In genomic region chr5:73496984-73497457, GRCh38 we compare ENCODE assay signal across 1 cellular context.
TF ChIP-seq lines count a peak whose summit lies in the region.

No MANE protein-coding gene starts in this region.

TF ChIP-seq in K562, 482 proteins besides CTCF, POLR2A, EP300 and RAD21 (continued from another document and continues in another):
- no peak for TF ChIP-seq ZNF518B (CRISPR knock-in tag; IDR thresholded peaks at IDR 0.05)
- TF ChIP-seq, protein P1, sequence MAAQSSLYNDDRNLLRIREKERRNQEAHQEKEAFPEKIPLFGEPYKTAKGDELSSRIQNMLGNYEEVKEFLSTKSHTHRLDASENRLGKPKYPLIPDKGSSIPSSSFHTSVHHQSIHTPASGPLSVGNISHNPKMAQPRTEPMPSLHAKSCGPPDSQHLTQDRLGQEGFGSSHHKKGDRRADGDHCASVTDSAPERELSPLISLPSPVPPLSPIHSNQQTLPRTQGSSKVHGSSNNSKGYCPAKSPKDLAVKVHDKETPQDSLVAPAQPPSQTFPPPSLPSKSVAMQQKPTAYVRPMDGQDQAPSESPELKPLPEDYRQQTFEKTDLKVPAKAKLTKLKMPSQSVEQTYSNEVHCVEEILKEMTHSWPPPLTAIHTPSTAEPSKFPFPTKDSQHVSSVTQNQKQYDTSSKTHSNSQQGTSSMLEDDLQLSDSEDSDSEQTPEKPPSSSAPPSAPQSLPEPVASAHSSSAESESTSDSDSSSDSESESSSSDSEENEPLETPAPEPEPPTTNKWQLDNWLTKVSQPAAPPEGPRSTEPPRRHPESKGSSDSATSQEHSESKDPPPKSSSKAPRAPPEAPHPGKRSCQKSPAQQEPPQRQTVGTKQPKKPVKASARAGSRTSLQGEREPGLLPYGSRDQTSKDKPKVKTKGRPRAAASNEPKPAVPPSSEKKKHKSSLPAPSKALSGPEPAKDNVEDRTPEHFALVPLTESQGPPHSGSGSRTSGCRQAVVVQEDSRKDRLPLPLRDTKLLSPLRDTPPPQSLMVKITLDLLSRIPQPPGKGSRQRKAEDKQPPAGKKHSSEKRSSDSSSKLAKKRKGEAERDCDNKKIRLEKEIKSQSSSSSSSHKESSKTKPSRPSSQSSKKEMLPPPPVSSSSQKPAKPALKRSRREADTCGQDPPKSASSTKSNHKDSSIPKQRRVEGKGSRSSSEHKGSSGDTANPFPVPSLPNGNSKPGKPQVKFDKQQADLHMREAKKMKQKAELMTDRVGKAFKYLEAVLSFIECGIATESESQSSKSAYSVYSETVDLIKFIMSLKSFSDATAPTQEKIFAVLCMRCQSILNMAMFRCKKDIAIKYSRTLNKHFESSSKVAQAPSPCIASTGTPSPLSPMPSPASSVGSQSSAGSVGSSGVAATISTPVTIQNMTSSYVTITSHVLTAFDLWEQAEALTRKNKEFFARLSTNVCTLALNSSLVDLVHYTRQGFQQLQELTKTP (IDR thresholded peaks at IDR 0.05; ENCODE audit: low read depth in 1 of 2, partially characterized antibody in 2 of 2) = peak in 1 of 2 experiments; percentile 43
- no peak for TF ChIP-seq HDGF (IDR thresholded peaks at IDR 0.05)
- 0 out of 2 replicates have a peak, but pooled peaks have one; percentile 27 for TF ChIP-seq HCFC1 (IDR thresholded peaks at IDR 0.05; ENCODE audit: low read depth, low read length)
- TF ChIP-seq FOXM1 (IDR thresholded peaks at IDR 0.05; ENCODE audit: low read depth) = 0 out of 2 replicates have a peak, but pooled peaks have one; percentile 9
- TF ChIP-seq FOXM1 (CRISPR knock-in tag; IDR thresholded peaks at IDR 0.05; ENCODE audit: low read depth) = no peak
- TF ChIP-seq BCOR (IDR thresholded peaks at IDR 0.05) = no peak; the same call in 1 of the 2 replicates
- TF ChIP-seq, protein P2, sequence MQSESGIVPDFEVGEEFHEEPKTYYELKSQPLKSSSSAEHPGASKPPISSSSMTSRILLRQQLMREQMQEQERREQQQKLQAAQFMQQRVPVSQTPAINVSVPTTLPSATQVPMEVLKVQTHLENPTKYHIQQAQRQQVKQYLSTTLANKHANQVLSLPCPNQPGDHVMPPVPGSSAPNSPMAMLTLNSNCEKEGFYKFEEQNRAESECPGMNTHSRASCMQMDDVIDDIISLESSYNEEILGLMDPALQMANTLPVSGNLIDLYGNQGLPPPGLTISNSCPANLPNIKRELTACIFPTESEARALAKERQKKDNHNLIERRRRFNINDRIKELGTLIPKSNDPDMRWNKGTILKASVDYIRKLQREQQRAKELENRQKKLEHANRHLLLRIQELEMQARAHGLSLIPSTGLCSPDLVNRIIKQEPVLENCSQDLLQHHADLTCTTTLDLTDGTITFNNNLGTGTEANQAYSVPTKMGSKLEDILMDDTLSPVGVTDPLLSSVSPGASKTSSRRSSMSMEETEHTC (IDR thresholded peaks at IDR 0.05) = 0 out of 2 replicates have a peak, but pooled peaks have one; percentile 14
- TF ChIP-seq KDM1A (IDR thresholded peaks at IDR 0.05) = no peak
- TF ChIP-seq, protein P3, sequence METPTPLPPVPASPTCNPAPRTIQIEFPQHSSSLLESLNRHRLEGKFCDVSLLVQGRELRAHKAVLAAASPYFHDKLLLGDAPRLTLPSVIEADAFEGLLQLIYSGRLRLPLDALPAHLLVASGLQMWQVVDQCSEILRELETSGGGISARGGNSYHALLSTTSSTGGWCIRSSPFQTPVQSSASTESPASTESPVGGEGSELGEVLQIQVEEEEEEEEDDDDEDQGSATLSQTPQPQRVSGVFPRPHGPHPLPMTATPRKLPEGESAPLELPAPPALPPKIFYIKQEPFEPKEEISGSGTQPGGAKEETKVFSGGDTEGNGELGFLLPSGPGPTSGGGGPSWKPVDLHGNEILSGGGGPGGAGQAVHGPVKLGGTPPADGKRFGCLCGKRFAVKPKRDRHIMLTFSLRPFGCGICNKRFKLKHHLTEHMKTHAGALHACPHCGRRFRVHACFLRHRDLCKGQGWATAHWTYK (CRISPR knock-in tag; IDR thresholded peaks at IDR 0.05) = no peak
- TF ChIP-seq, protein P4, sequence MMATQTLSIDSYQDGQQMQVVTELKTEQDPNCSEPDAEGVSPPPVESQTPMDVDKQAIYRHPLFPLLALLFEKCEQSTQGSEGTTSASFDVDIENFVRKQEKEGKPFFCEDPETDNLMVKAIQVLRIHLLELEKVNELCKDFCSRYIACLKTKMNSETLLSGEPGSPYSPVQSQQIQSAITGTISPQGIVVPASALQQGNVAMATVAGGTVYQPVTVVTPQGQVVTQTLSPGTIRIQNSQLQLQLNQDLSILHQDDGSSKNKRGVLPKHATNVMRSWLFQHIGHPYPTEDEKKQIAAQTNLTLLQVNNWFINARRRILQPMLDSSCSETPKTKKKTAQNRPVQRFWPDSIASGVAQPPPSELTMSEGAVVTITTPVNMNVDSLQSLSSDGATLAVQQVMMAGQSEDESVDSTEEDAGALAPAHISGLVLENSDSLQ (IDR thresholded peaks at IDR 0.05) = no peak
- TF ChIP-seq CSDE1 (IDR thresholded peaks at IDR 0.05) = 0 out of 4 replicates have a peak, but pooled peaks of 1 of the 2 experiments have one; percentile 48
- TF ChIP-seq HMBOX1 (IDR thresholded peaks at IDR 0.05) = peak; percentile 36; the same call in 1 of the 2 replicates
- TF ChIP-seq E4F1 (CRISPR knock-in tag; IDR thresholded peaks at IDR 0.05; ENCODE audit: borderline replicate concordance) = no peak
- no peak for TF ChIP-seq SMARCB1 (IDR thresholded peaks at IDR 0.05; ENCODE audit: insufficient read length, low read depth)
- peak; percentile 62; the same call in 1 of the 2 replicates for TF ChIP-seq SMARCC2 (IDR thresholded peaks at IDR 0.05; ENCODE audit: low read depth)
- peak; percentile 35 for TF ChIP-seq EGR1 (conservative IDR thresholded peaks at IDR 0.05)
- TF ChIP-seq CC2D1A (IDR thresholded peaks at IDR 0.05) = peak; percentile 44; the same call in 1 of the 2 replicates
- peak; percentile 31; the same call in 1 of the 2 replicates for TF ChIP-seq MGA (IDR thresholded peaks at IDR 0.05)
- TF ChIP-seq NFRKB (IDR thresholded peaks at IDR 0.05; ENCODE audit: low read depth) = peak; percentile 90
- no peak for TF ChIP-seq NELFE (IDR thresholded peaks at IDR 0.05; ENCODE audit: insufficient read depth, insufficient read length)
- TF ChIP-seq NR1H2 (CRISPR knock-in tag; IDR thresholded peaks at IDR 0.05) = no peak
- no peak for TF ChIP-seq SMAD1 (IDR thresholded peaks at IDR 0.05; ENCODE audit: low read depth, low read length, partially characterized antibody)
- no peak for TF ChIP-seq ZNF583 (CRISPR knock-in tag; IDR thresholded peaks at IDR 0.05)
